In genomic region chr9:134590240-134591081, GRCh38 we compare ENCODE assay signal across 17 cellular contexts. TPM values are rescaled to one million over a fixed set of nuclear protein-coding genes. Genes with fewer than 3 reads are reported as not detected.
DNase-seq lines count a peak whose midpoint lies in the region; ATAC-seq and TF ChIP-seq lines count a peak whose summit lies in the region.
"Had no signal": no experiment of that assay in that cellular context is flagged by ENCODE, and none has a peak within 500 bp of the region (broad histone marks: within the 10 kb centered on the region; RNA-seq: fewer than 3 reads in every experiment).

No MANE protein-coding gene starts in this region.

- H3K4me1 Mint-ChIP-seq in activated CD4-positive, alpha-beta T cell treated with anti-CD3 and anti-CD28 coated beads, Interleukin-2, amount 10 ng/mL, durations not matched to agents 24 days and 14 days = no peaks in the 10 kb centered on the region
- H3K4me1 Mint-ChIP-seq: activated naive CD8-positive, alpha-beta T cell treated with anti-CD3 and anti-CD28 coated beads for 36 hours; memory B cell had no signal

- peak overlapping the region; percentile 46 for H3K14ac ChIP-seq in trophoblast cell (ENCODE audit: low read length)

- peak overlapping the region; percentile 21 for H4K91ac ChIP-seq in trophoblast cell (ENCODE audit: low read depth, low read length)

- H4K12ac ChIP-seq in trophoblast cell (ENCODE audit: low read depth, low read length) = no peak overlapping the region

- H3K27me3 Mint-ChIP-seq in activated CD4-positive, alpha-beta T cell treated with anti-CD3 and anti-CD28 coated beads, Interleukin-2, amount 10 ng/mL, durations not matched to agents 24 days and 14 days = no peaks in the 10 kb centered on the region

- no peak overlapping the region for H3K4me2 ChIP-seq in trophoblast cell (ENCODE audit: low read length)

- no peaks in the 10 kb centered on the region for H3K36me3 ChIP-seq in trophoblast cell (ENCODE audit: control insufficient read depth in 1 of 2, insufficient read depth in 2 of 2, low read length in 2 of 2)
- H3K36me3 ChIP-seq: ovary had no signal

- H3K27ac Mint-ChIP-seq in activated CD4-positive, alpha-beta T cell treated with anti-CD3 and anti-CD28 coated beads, Interleukin-2, amount 10 ng/mL, durations not matched to agents 24 days and 14 days = no peak overlapping the region
- H3K27ac Mint-ChIP-seq: activated naive CD8-positive, alpha-beta T cell treated with anti-CD3 and anti-CD28 coated beads for 36 hours; memory B cell had no signal

- H3K23ac ChIP-seq in trophoblast cell (ENCODE audit: low read length) = no peak overlapping the region

- no peak overlapping the region for H2BK12ac ChIP-seq in trophoblast cell (ENCODE audit: low read length)

- H3K27ac ChIP-seq in trophoblast cell (ENCODE audit: low read depth, low read length) = no peak overlapping the region
- H3K27ac ChIP-seq: HL-60, ovary had no signal

- no peaks in the 10 kb centered on the region for H3K36me3 Mint-ChIP-seq in activated CD4-positive, alpha-beta T cell treated with anti-CD3 and anti-CD28 coated beads, Interleukin-2, amount 10 ng/mL, durations not matched to agents 24 days and 14 days (ENCODE audit: low read depth)
- H3K36me3 Mint-ChIP-seq: activated naive CD8-positive, alpha-beta T cell treated with anti-CD3 and anti-CD28 coated beads for 36 hours; memory B cell had no signal

- no peak overlapping the region for H2BK5ac ChIP-seq in trophoblast cell (ENCODE audit: low read depth, low read length, poor library complexity)

- peak overlapping the region; percentile 3 for H3K18ac ChIP-seq in trophoblast cell (ENCODE audit: low read length)

- H2AK5ac ChIP-seq in trophoblast cell (ENCODE audit: low read length) = no peak overlapping the region

- no peak for TF ChIP-seq CTCF in fibroblast of villous mesenchyme (IDR thresholded peaks at IDR 0.05; ENCODE audit: insufficient read depth, low read depth, low read length)

- H3K9me3 Mint-ChIP-seq in activated CD4-positive, alpha-beta T cell treated with anti-CD3 and anti-CD28 coated beads, Interleukin-2, amount 10 ng/mL, durations not matched to agents 24 days and 14 days = no peaks in the 10 kb centered on the region
- H3K9me3 Mint-ChIP-seq: activated naive CD8-positive, alpha-beta T cell treated with anti-CD3 and anti-CD28 coated beads for 36 hours; memory B cell had no signal

- peaks cover 18% of the 10 kb centered on the region for H3K79me1 ChIP-seq in trophoblast cell (ENCODE audit: low read length)

- no peaks in the 10 kb centered on the region for H3K9me3 ChIP-seq in trophoblast cell (ENCODE audit: insufficient read depth, low read depth, low read length)
- H3K9me3 ChIP-seq: ovary had no signal

- no peaks in the 10 kb centered on the region for H3K27me3 ChIP-seq in trophoblast cell (ENCODE audit: insufficient read depth, low read length)
- H3K27me3 ChIP-seq: ovary had no signal

- no peak overlapping the region for H2BK120ac ChIP-seq in trophoblast cell (ENCODE audit: insufficient read depth, low read length, poor library complexity)

- H4K8ac ChIP-seq in trophoblast cell (ENCODE audit: low read depth, low read length) = no peak overlapping the region

- no peak overlapping the region for H3K4ac ChIP-seq in trophoblast cell (ENCODE audit: low read depth, low read length)

- no peak overlapping the region for H3K4me3 Mint-ChIP-seq in activated CD4-positive, alpha-beta T cell treated with anti-CD3 and anti-CD28 coated beads, Interleukin-2, amount 10 ng/mL, durations not matched to agents 24 days and 14 days
- H3K4me3 Mint-ChIP-seq: activated naive CD8-positive, alpha-beta T cell treated with anti-CD3 and anti-CD28 coated beads for 36 hours; memory B cell had no signal

- H3K79me2 ChIP-seq in trophoblast cell (ENCODE audit: control insufficient read depth, insufficient read depth, low read length, poor library complexity) = no peaks in the 10 kb centered on the region

- no peak overlapping the region for H2AFZ ChIP-seq in trophoblast cell (ENCODE audit: insufficient read depth, low read length, poor library complexity)

- H3K4me1 ChIP-seq in trophoblast cell (ENCODE audit: control insufficient read depth in 1 of 2, insufficient read depth in 2 of 2, low read length in 2 of 2) = peaks cover 16 to 25% of the 10 kb centered on the region in 2 experiments

- WGBS in trophoblast cell (ENCODE audit: extremely low coverage, insufficient coverage, insufficient read length) = no CpG with 5 or more reads among the region's 19 CpGs

- DNase-seq in activated CD4-positive, alpha-beta T cell treated with anti-CD3 and anti-CD28 coated beads, Interleukin-2, amount 10 ng/mL, durations not matched to agents 24 days and 14 days = peak; percentile 20
- DNase-seq in activated CD4-positive, alpha-beta T cell treated with anti-CD3 and anti-CD28 coated beads for 4 hours = no peak
- DNase-seq in NCI-H2029 treated with DMSO at 0.1 percent for 48 hours (lab: John Stamatoyannopoulos, UW) = peak; percentile 1
- DNase-seq in fibroblast of villous mesenchyme (ENCODE audit: low read depth) = peak; percentile 85
- DNase-seq in trophoblast cell = no peak
- DNase-seq in stimulated activated naive CD8-positive, alpha-beta T cell treated with anti-CD3 and anti-CD28 coated beads, Interleukin-15, Interleukin-2, amounts not matched to agents 100 U/mL and 50 U/mL, for 24 hours = no peak
- no peak for DNase-seq in NCI-H2227 treated with DMSO at 0.1 percent for 48 hours (lab: John Stamatoyannopoulos, UW)
- DNase-seq in DMS53 (lab: John Stamatoyannopoulos, UW) = no peak
- DNase-seq: activated naive CD8-positive, alpha-beta T cell treated with anti-CD3 and anti-CD28 coated beads for 36 hours; Calu3; NCI-H2107; stimulated activated CD4-positive, alpha-beta T cell treated with anti-CD3 and anti-CD28 coated beads, Interleukin-12 subunit alpha, Interleukin-12 subunit beta, amount 100 ng/mL, for 4 hours; substantia nigra had no signal

- no peak overlapping the region for H3K9ac ChIP-seq in trophoblast cell (ENCODE audit: low read length)

- intact Hi-C loops in activated CD4-positive, alpha-beta T cell treated with anti-CD3 and anti-CD28 coated beads, Interleukin-2, amount 10 ng/mL, durations not matched to agents 24 days and 14 days (cut with micrococcal nuclease) = no loop called here

- H3K4me3 ChIP-seq in fibroblast of villous mesenchyme (ENCODE audit: low read depth, low read length) (no peak overlapping the region), trophoblast cell (ENCODE audit: low read depth, low read length) (no peak overlapping the region)
- H3K4me3 ChIP-seq: ovary had no signal

- no peak for ATAC-seq in stimulated activated naive CD8-positive, alpha-beta T cell treated with anti-CD3 and anti-CD28 coated beads, Interleukin-15, Interleukin-2, amounts not matched to agents 100 U/mL and 50 U/mL, for 24 hours
- ATAC-seq: esophagus mucosa had no signal

RNA-seq across cellular contexts. Expression of gene COL5A1, which starts 51.1 kb away (rescaled TPM):
- total RNA-seq in activated CD4-positive, alpha-beta T cell treated with anti-CD3 and anti-CD28 coated beads, Interleukin-2, amount 10 ng/mL, durations not matched to agents 24 days and 14 days = not detected in 2 replicates
- 295 and 502 TPM in 2 replicates for total RNA-seq in fibroblast of villous mesenchyme
- 431 and 476 TPM in 2 replicates for polyA plus RNA-seq in trophoblast cell (2013)
- total RNA-seq: Calu3 had no signal

Comparison
In these comparisons a context has a peak if more than half of its experiments do, and no peak if none do; other contexts are left out.
1. DNase-seq: peak in activated CD4-positive, alpha-beta T cell treated with anti-CD3 and anti-CD28 coated beads, Interleukin-2, amount 10 ng/mL, durations not matched to agents 24 days and 14 days (single experiment), NCI-H2029 treated with DMSO at 0.1 percent for 48 hours (single experiment) and fibroblast of villous mesenchyme (single experiment); none in activated CD4-positive, alpha-beta T cell treated with anti-CD3 and anti-CD28 coated beads for 4 hours (0 of 2), trophoblast cell (0 of 2), stimulated activated naive CD8-positive, alpha-beta T cell treated with anti-CD3 and anti-CD28 coated beads, Interleukin-15, Interleukin-2, amounts not matched to agents 100 U/mL and 50 U/mL, for 24 hours (single experiment), NCI-H2227 treated with DMSO at 0.1 percent for 48 hours (single experiment) and DMS53 (single experiment).
2. RNA of gene COL5A1, which starts 51.1 kb away (total RNA-seq): 295 to 502 TPM in fibroblast of villous mesenchyme; not detected in activated CD4-positive, alpha-beta T cell treated with anti-CD3 and anti-CD28 coated beads, Interleukin-2, amount 10 ng/mL, durations not matched to agents 24 days and 14 days; every median in the first group is over 100 times any median in the second.